ENCODE assay signal across 2 cellular contexts in genomic region chr11:119338946-119339580, GRCh38.
TF ChIP-seq lines count a peak whose summit lies in the region.

No MANE protein-coding gene starts in this region.

TF ChIP-seq in HepG2, 621 proteins besides CTCF, POLR2A, EP300 and RAD21:
- no peak for TF ChIP-seq TAF15 (IDR thresholded peaks at IDR 0.05; ENCODE audit: low read depth, low read length, poor library complexity, severe bottlenecking)
TF ChIP-seq in HepG2: peak in this region for 0.

TF ChIP-seq in endothelial cell of umbilical vein, 7 proteins besides CTCF, POLR2A, EP300 and RAD21:
- TF ChIP-seq FOS (IDR thresholded peaks at IDR 0.05; ENCODE audit: borderline replicate concordance, insufficient read depth, low read length), result no peak
- no peak for TF ChIP-seq GATA2 (IDR thresholded peaks at IDR 0.05; ENCODE audit: insufficient read depth, insufficient read length, low read depth, low read length)
- no peak for TF ChIP-seq POLR2AphosphoS5 (IDR thresholded peaks at IDR 0.05; ENCODE audit: insufficient read depth, low read depth, low read length)
